Comparison of ENCODE assay signal across 8 cellular contexts in the genomic region with DNA sequence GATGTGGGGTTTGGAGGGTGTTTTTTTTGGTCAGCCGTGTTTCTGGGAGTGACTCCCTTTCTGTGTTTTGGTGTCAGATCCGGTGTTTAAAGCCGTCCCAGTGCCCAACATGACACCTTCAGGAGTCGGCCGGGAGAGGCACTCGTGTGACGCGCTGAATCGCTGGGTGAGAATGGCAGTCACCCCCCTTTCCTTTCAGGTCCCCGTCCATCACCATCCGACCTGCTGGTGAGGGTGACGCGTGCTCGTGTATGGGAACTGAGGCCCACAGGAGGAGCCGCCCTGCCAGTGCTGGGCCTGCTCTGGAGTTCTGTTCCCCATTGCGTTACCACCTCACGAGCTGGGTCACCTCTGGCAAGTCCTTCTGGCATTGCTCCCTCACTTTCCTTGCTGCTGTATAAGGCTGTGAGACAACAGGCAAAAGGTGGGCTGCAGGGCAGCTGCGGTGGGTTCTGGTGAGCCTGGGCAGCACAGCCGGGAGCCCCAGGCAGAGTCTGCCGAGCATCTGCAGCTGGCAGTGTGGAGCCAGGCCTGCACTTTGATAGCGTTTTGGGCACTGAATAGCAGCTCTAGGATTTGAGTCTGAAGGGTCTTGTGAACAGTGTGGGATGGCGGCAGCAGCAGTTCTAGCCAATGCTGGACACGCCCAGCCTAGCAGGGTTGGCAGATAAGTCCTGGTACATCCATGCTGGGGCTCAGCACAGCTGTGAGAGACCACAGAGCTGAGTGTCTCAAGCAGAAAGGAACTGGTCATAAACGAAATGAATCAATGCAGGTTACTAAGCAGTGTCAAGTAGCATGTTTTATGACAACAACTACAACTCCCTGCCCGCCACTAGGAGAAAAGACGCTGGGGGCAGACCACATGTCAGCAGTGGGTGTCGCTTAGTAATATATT. TPM values are rescaled to one million over a fixed set of nuclear protein-coding genes. Genes with fewer than 3 reads are reported as not detected.
DNase-seq lines count a peak whose midpoint lies in the region; ATAC-seq and TF ChIP-seq lines count a peak whose summit lies in the region.
"Not testable (repeated sequence)": the region's sequence is repeated elsewhere in the genome, so short reads cannot be mapped to it uniquely, and the experiment has no call there.

No MANE protein-coding gene starts in this region.

- not testable (repeated sequence) for H3K9ac ChIP-seq in neuronal stem cell (ENCODE audit: low read depth, low read length, poor library complexity); stomach smooth muscle (ENCODE audit: low read length in 2 of 2)

- not testable (repeated sequence) for H2AK5ac ChIP-seq in neuronal stem cell (ENCODE audit: low read depth, low read length)

- intact Hi-C loops in MCF 10A (cut with micrococcal nuclease); left colon (cut with DNase I, micrococcal nuclease): not testable (repeated sequence)

- H3K27ac Mint-ChIP-seq in HFFc6 (peak overlapping the region; percentile 78), MCF 10A (ENCODE audit: low read depth, unreplicated experiment) (peak overlapping the region; percentile 28)

- not testable (repeated sequence) for BruUV-seq in MCF 10A (replicated peaks; lab: Mats Ljungman, UMichigan)

- H3K4me3 ChIP-seq in AG10803 (ENCODE audit: low read length); fibroblast of the aortic adventitia (ENCODE audit: low read depth, low read length); neuronal stem cell (ENCODE audit: low read length in 2 of 2); stomach smooth muscle (ENCODE audit: low read length in 2 of 2): not testable (repeated sequence)

- H4K91ac ChIP-seq in neuronal stem cell (ENCODE audit: low read depth, low read length, poor library complexity), result not testable (repeated sequence)

- H2BK5ac ChIP-seq in neuronal stem cell (ENCODE audit: low read length), result not testable (repeated sequence)

- H3K36me3 ChIP-seq in neuronal stem cell (replicated peaks in 1 of 2; ENCODE audit: control insufficient read depth in 2 of 2, insufficient read depth in 2 of 2, low read length in 2 of 2) (peaks cover 28 to 65% of the 10 kb centered on the region in 2 donors), stomach smooth muscle (ENCODE audit: control insufficient read depth in 2 of 2, insufficient read depth in 2 of 2, low read length in 2 of 2) (peaks cover 20 to 36% of the 10 kb centered on the region in 2 donors)

- peak overlapping the region; percentile 83 for H3K23ac ChIP-seq in neuronal stem cell (ENCODE audit: low read depth, low read length, poor library complexity)

- not testable (repeated sequence) for H3K9me3 ChIP-seq in neuronal stem cell (replicated peaks in 1 of 2; ENCODE audit: control insufficient read depth in 2 of 2, insufficient read depth in 1 of 2, low read depth in 1 of 2, low read length in 2 of 2); stomach smooth muscle (ENCODE audit: control insufficient read depth in 2 of 2, low read length in 2 of 2)

- not testable (repeated sequence) for H3K4me2 ChIP-seq in neuronal stem cell (ENCODE audit: insufficient read depth, low read length, poor library complexity, severe bottlenecking)

- not testable (repeated sequence) for H2BK12ac ChIP-seq in neuronal stem cell (ENCODE audit: low read length)

- H3K14ac ChIP-seq in neuronal stem cell (ENCODE audit: low read length), result peak overlapping the region; percentile 44

- POLR2A ChIA-PET in MCF 10A (lab: Yijun Ruan, JAX), result interaction anchor here (0.9 kb wide), 1 partner anchor 25 kb away, joined by 3 read pairs; no protein-coding TSS in a partner anchor

- H3K18ac ChIP-seq in neuronal stem cell (ENCODE audit: low read length), result not testable (repeated sequence)

- not testable (repeated sequence) for H4K8ac ChIP-seq in neuronal stem cell (ENCODE audit: low read depth, low read length)

- peak; percentile 67 for DNase-seq in AG10803 (ENCODE audit: low read depth)
- DNase-seq in HFFc6, result peak; percentile 47
- peak; percentile 40 for DNase-seq in T1000 (lab: John Stamatoyannopoulos, UW)
- DNase-seq in MCF 10A (ENCODE audit: unreplicated experiment); left colon; neuronal stem cell (ENCODE audit: low spot score): not testable (repeated sequence)
- DNase-seq in fibroblast of the aortic adventitia (ENCODE audit: low read depth), result peak; percentile 35

- no CpG with 5 or more reads among the region's 27 CpGs for WGBS in neuronal stem cell (ENCODE audit: extremely low coverage in 2 of 2, insufficient read length in 2 of 2, insufficient replicate concordance in 1 of 2), 2 donors

- H3K4ac ChIP-seq in neuronal stem cell (ENCODE audit: low read length), result not testable (repeated sequence)

- H2AFZ ChIP-seq in neuronal stem cell (ENCODE audit: low read length), result not testable (repeated sequence)

- not testable (repeated sequence) for H3K4me1 ChIP-seq in neuronal stem cell (ENCODE audit: control insufficient read depth in 2 of 2, insufficient read depth in 1 of 2, low read depth in 1 of 2, low read length in 2 of 2)
- H3K4me1 ChIP-seq in stomach smooth muscle (ENCODE audit: control insufficient read depth, insufficient read depth, low read length), result peaks cover 27% of the 10 kb centered on the region

- H3K4me3 Mint-ChIP-seq in HFFc6, result peak overlapping the region; percentile 26; the same call in 1 of the 2 replicates
- H3K4me3 Mint-ChIP-seq in MCF 10A (ENCODE audit: unreplicated experiment), result not testable (repeated sequence)

- CTCF ChIA-PET in MCF 10A (lab: Yijun Ruan, JAX), result interaction anchor here (0.6 kb wide), 2 partner anchors 18 to 1032 kb away, joined by 3 read pairs; no protein-coding TSS in a partner anchor

- not testable (repeated sequence) for H2BK120ac ChIP-seq in neuronal stem cell (ENCODE audit: low read depth, low read length)

- ATAC-seq in left colon, result peak; percentile 17

- H3K27me3 ChIP-seq in neuronal stem cell (ENCODE audit: control insufficient read depth in 3 of 3, insufficient read depth in 3 of 3, low read depth in 1 of 3, low read length in 3 of 3); stomach smooth muscle (ENCODE audit: control insufficient read depth in 1 of 2, insufficient read depth in 2 of 2, low read length in 2 of 2): not testable (repeated sequence)

- TF ChIP-seq CTCF in AG10803 (conservative IDR thresholded peaks at IDR 0.05; ENCODE audit: low read length), result 0 out of 2 replicates have a peak, but pooled peaks have one; percentile 1
- TF ChIP-seq CTCF in HFFc6 (IDR thresholded peaks at IDR 0.05), result peak; percentile 14; the same call in 1 of the 2 replicates
- TF ChIP-seq CTCF in MCF 10A (IDR thresholded peaks at IDR 0.05; ENCODE audit: unreplicated experiment); fibroblast of the aortic adventitia (IDR thresholded peaks at IDR 0.05; ENCODE audit: insufficient read depth, low read length): not testable (repeated sequence)

- not testable (repeated sequence) for H3K9me3 Mint-ChIP-seq in HFFc6; MCF 10A (ENCODE audit: unreplicated experiment)

- H2BK15ac ChIP-seq in neuronal stem cell (ENCODE audit: low read length), result not testable (repeated sequence)

- H3K27me3 Mint-ChIP-seq in HFFc6 (ENCODE audit: insufficient read depth), result peaks cover 11% of the 10 kb centered on the region
- H3K27me3 Mint-ChIP-seq in MCF 10A (ENCODE audit: insufficient read depth, unreplicated experiment), result not testable (repeated sequence)

- H3K27ac ChIP-seq in neuronal stem cell (replicated peaks; ENCODE audit: low read length), result not testable (repeated sequence)
- H3K27ac ChIP-seq in stomach smooth muscle (ENCODE audit: low read length), result peak overlapping the region; percentile 37

- H3K36me3 Mint-ChIP-seq in HFFc6 (ENCODE audit: low read depth), result peaks cover 51% of the 10 kb centered on the region
- peaks cover 90% of the 10 kb centered on the region for H3K36me3 Mint-ChIP-seq in MCF 10A (ENCODE audit: insufficient read depth, unreplicated experiment)

- H3K4me1 Mint-ChIP-seq in HFFc6 (ENCODE audit: low read depth) (peaks cover 46% of the 10 kb centered on the region), MCF 10A (ENCODE audit: insufficient read depth, unreplicated experiment) (peaks cover 20% of the 10 kb centered on the region)

- not testable (repeated sequence) for H3K79me1 ChIP-seq in neuronal stem cell (ENCODE audit: low read depth, low read length)

RNA-seq across cellular contexts. Expression of a gene that starts 26.8 kb away (rescaled TPM):
- 10 to 100 TPM; 42.7 to 56.0 (median 49.7) TPM for total RNA-seq in HFFc6 (2021; fragmentation: NEBNext Ultra II Directional; extraction: Animal tissue kit (Norgen Biotek cat#: 25700))
- total RNA-seq in MCF 10A (2022) (18.9 and 20.6 TPM in 2 replicates), fibroblast of the aortic adventitia (ENCODE audit: low replicate concordance) (21.6 and 109 TPM in 2 replicates), left colon (10 to 100 TPM; 27.4 to 36.0 TPM)
- polyA plus RNA-seq in neuronal stem cell (2013, experiment 1 of 2), result 50.8 TPM
- 51.2 TPM for polyA plus RNA-seq in neuronal stem cell (2013, experiment 2 of 2)

RNA-seq across cellular contexts. Expression of a gene that starts 54.2 kb away (rescaled TPM):
- 10 to 100 TPM; 78.8 to 88.3 (median 82.0) TPM for total RNA-seq in HFFc6 (2021; fragmentation: NEBNext Ultra II Directional; extraction: Animal tissue kit (Norgen Biotek cat#: 25700))
- total RNA-seq in MCF 10A (2022) (70.7 and 97.1 TPM in 2 replicates), fibroblast of the aortic adventitia (ENCODE audit: low replicate concordance) (59.4 and 61.0 TPM in 2 replicates), left colon (100 to 1,000 TPM; 203 to 244 TPM)
- 46.2 TPM for polyA plus RNA-seq in neuronal stem cell (2013, experiment 1 of 2)
- 46.3 TPM for polyA plus RNA-seq in neuronal stem cell (2013, experiment 2 of 2)
